Comparison of ENCODE assay signal across 1 cellular context in the genomic region with DNA sequence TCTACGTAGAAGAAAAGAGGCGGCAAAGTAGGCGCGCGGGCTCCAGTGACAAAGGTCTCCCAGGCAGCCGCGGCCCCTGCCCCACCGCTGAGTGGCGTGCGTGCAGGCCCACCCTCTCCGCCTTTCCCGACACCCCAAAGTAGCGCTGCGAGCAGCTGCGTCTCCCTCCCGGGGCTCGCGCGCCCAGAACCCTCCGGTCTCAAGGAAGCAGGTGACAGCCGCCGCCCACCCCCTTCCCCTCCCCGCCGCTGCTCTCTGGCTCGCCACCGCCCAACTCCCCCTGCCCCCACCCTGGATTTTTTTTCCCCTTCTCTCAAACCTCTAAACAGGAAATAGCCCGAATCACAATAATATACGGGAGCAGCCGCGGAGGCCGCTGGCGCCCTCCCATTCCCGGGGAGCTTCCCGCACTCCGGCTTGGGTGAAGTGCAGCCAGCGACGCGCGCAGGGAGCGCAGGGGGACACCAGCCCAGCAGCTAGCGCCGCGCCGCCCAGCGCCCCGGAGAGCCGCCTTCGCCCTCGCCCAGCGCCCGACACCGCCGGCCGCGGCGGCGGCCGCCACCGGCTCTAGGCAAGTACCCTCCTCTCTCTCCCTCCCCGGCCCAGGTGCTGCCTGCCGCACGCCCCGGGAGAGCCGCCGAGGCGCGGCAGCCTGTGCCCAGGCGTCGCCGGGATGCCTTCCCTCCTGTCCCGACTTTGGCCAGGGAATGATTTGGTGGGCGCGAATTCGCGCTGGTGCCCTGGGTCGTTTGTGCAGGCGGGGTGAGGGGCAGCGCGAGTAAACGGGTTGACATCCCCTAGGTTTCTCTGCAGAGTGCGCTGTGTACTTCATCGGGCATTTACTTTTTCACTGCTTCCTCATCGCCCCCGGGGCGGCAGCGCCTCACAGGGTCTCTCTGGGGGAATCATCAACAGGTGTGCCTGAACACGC.
A peak's percentile ranks its signal among the peaks of the same experiment; 100 is the strongest.
TF ChIP-seq lines count a peak whose summit lies in the region.

No MANE protein-coding gene starts in this region.

TF ChIP-seq in H1, 55 proteins besides CTCF, POLR2A, EP300 and RAD21 (continued from another document):
- TF ChIP-seq USF2 (IDR thresholded peaks at IDR 0.05; ENCODE audit: low read length) = no peak
- peak; percentile 79 for TF ChIP-seq POLR2AphosphoS5 (IDR thresholded peaks at IDR 0.05; ENCODE audit: low read depth, low read length)
- no peak for TF ChIP-seq ATF2 (IDR thresholded peaks at IDR 0.05; ENCODE audit: low read length)
- TF ChIP-seq KDM5A (IDR thresholded peaks at IDR 0.05; ENCODE audit: low read length) = no peak
- TF ChIP-seq SP4 (IDR thresholded peaks at IDR 0.05; ENCODE audit: low read length) = 0 out of 2 replicates have a peak, but pooled peaks have one; percentile 5
- TF ChIP-seq CEBPB (IDR thresholded peaks at IDR 0.05; ENCODE audit: low read depth, low read length) = no peak
- no peak for TF ChIP-seq JUN (IDR thresholded peaks at IDR 0.05; ENCODE audit: low read depth, low read length)
- TF ChIP-seq HDAC2 (IDR thresholded peaks at IDR 0.05; ENCODE audit: borderline replicate concordance in 1 of 2, low read depth in 2 of 2, low read length in 2 of 2) = peak in 1 of 2 experiments; percentile 57; a peak in 1 of 4 replicates
- no peak for TF ChIP-seq TCF12 (IDR thresholded peaks at IDR 0.05; ENCODE audit: low read depth, low read length)
- TF ChIP-seq SIN3A (conservative IDR thresholded peaks at IDR 0.05 in 1 of 2, IDR thresholded peaks at IDR 0.05 in 1 of 2; ENCODE audit: low read depth in 1 of 2, low read length in 2 of 2) = peak; percentile 24 to 75; a peak in 2 of 4 replicates
- TF ChIP-seq CBX5 (IDR thresholded peaks at IDR 0.05; ENCODE audit: low read depth, low read length) = no peak
- no peak for TF ChIP-seq JUND (IDR thresholded peaks at IDR 0.05; ENCODE audit: low read length)
- TF ChIP-seq BRCA1 (IDR thresholded peaks at IDR 0.05; ENCODE audit: low read depth, low read length) = no peak
- no peak for TF ChIP-seq BCL11A (IDR thresholded peaks at IDR 0.05; ENCODE audit: low read depth in 2 of 2, low read length in 2 of 2)
- no peak for TF ChIP-seq GTF2F1 (IDR thresholded peaks at IDR 0.05; ENCODE audit: borderline replicate concordance, low read depth, low read length)
- TF ChIP-seq YY1 (IDR thresholded peaks at IDR 0.05; ENCODE audit: low read depth, low read length) = no peak
- no peak for TF ChIP-seq RNF2 (IDR thresholded peaks at IDR 0.05; ENCODE audit: borderline replicate concordance, low read depth, low read length, missing control alignments, poor library complexity, severe bottlenecking)
- TF ChIP-seq BACH1 (IDR thresholded peaks at IDR 0.05; ENCODE audit: low read length) = no peak
- TF ChIP-seq E2F6 (IDR thresholded peaks at IDR 0.05) = no peak; the same call in none of the 2 replicates
- peak; percentile 26 for TF ChIP-seq KDM4A (IDR thresholded peaks at IDR 0.05; ENCODE audit: low read depth, low read length, severe bottlenecking)
- peak; percentile 53; the same call in 1 of the 2 replicates for TF ChIP-seq PHF8 (conservative IDR thresholded peaks at IDR 0.05; ENCODE audit: low read depth, low read length)
- no peak for TF ChIP-seq KDM1A (IDR thresholded peaks at IDR 0.05; ENCODE audit: borderline replicate concordance, low read length)
- peak; percentile 35 for TF ChIP-seq SAP30 (IDR thresholded peaks at IDR 0.05; ENCODE audit: insufficient read depth, insufficient replicate concordance, low read length)
- no peak for TF ChIP-seq TEAD4 (IDR thresholded peaks at IDR 0.05; ENCODE audit: low read depth, low read length)
- TF ChIP-seq MAX (IDR thresholded peaks at IDR 0.05) = no peak; the same call in 1 of the 2 replicates
- TF ChIP-seq RBBP5 (IDR thresholded peaks at IDR 0.05; ENCODE audit: borderline replicate concordance, low read depth, low read length) = peak; percentile 57
- no peak for TF ChIP-seq SUZ12 (IDR thresholded peaks at IDR 0.05; ENCODE audit: low read length)
- no peak for TF ChIP-seq SIRT6 (IDR thresholded peaks at IDR 0.05; ENCODE audit: low read length)
- TF ChIP-seq NANOG (IDR thresholded peaks at IDR 0.05; ENCODE audit: insufficient read depth, low read depth, low read length, poor library complexity, severe bottlenecking) = no peak
- no peak for TF ChIP-seq GABPA (IDR thresholded peaks at IDR 0.05; ENCODE audit: borderline replicate concordance, insufficient read depth, low read length)
- no peak for TF ChIP-seq POU5F1 (IDR thresholded peaks at IDR 0.05; ENCODE audit: low read depth, low read length)
- TF ChIP-seq, protein P1, sequence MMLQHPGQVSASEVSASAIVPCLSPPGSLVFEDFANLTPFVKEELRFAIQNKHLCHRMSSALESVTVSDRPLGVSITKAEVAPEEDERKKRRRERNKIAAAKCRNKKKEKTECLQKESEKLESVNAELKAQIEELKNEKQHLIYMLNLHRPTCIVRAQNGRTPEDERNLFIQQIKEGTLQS (IDR thresholded peaks at IDR 0.05; ENCODE audit: insufficient read depth, low read depth, low read length) = no peak
- TF ChIP-seq CBX8 (IDR thresholded peaks at IDR 0.05; ENCODE audit: borderline replicate concordance, low read depth, low read length) = no peak
- no peak for TF ChIP-seq EZH2 (IDR thresholded peaks at IDR 0.05; ENCODE audit: low read depth, low read length, severe bottlenecking)
- TF ChIP-seq NRF1 (IDR thresholded peaks at IDR 0.05; ENCODE audit: low read depth, low read length) = no peak
- TF ChIP-seq SIX5 (IDR thresholded peaks at IDR 0.05; ENCODE audit: low read depth, low read length) = no peak
- TF ChIP-seq CHD2 (IDR thresholded peaks at IDR 0.05; ENCODE audit: low read length) = no peak
- TF ChIP-seq ZNF274 (IDR thresholded peaks at IDR 0.05; ENCODE audit: borderline replicate concordance, extremely low read depth, low read length) = no peak
- peak; percentile 62 for TF ChIP-seq TAF7 (optimal IDR thresholded peaks at IDR 0.05; ENCODE audit: borderline replicate concordance, low read depth, low read length)
- 0 out of 2 replicates have a peak, but pooled peaks have one; percentile 39 for TF ChIP-seq CHD1 (IDR thresholded peaks at IDR 0.05; ENCODE audit: low read depth, low read length)
- no peak for TF ChIP-seq RFX5 (IDR thresholded peaks at IDR 0.05; ENCODE audit: borderline replicate concordance, low read depth, low read length)
- TF ChIP-seq, protein P2, sequence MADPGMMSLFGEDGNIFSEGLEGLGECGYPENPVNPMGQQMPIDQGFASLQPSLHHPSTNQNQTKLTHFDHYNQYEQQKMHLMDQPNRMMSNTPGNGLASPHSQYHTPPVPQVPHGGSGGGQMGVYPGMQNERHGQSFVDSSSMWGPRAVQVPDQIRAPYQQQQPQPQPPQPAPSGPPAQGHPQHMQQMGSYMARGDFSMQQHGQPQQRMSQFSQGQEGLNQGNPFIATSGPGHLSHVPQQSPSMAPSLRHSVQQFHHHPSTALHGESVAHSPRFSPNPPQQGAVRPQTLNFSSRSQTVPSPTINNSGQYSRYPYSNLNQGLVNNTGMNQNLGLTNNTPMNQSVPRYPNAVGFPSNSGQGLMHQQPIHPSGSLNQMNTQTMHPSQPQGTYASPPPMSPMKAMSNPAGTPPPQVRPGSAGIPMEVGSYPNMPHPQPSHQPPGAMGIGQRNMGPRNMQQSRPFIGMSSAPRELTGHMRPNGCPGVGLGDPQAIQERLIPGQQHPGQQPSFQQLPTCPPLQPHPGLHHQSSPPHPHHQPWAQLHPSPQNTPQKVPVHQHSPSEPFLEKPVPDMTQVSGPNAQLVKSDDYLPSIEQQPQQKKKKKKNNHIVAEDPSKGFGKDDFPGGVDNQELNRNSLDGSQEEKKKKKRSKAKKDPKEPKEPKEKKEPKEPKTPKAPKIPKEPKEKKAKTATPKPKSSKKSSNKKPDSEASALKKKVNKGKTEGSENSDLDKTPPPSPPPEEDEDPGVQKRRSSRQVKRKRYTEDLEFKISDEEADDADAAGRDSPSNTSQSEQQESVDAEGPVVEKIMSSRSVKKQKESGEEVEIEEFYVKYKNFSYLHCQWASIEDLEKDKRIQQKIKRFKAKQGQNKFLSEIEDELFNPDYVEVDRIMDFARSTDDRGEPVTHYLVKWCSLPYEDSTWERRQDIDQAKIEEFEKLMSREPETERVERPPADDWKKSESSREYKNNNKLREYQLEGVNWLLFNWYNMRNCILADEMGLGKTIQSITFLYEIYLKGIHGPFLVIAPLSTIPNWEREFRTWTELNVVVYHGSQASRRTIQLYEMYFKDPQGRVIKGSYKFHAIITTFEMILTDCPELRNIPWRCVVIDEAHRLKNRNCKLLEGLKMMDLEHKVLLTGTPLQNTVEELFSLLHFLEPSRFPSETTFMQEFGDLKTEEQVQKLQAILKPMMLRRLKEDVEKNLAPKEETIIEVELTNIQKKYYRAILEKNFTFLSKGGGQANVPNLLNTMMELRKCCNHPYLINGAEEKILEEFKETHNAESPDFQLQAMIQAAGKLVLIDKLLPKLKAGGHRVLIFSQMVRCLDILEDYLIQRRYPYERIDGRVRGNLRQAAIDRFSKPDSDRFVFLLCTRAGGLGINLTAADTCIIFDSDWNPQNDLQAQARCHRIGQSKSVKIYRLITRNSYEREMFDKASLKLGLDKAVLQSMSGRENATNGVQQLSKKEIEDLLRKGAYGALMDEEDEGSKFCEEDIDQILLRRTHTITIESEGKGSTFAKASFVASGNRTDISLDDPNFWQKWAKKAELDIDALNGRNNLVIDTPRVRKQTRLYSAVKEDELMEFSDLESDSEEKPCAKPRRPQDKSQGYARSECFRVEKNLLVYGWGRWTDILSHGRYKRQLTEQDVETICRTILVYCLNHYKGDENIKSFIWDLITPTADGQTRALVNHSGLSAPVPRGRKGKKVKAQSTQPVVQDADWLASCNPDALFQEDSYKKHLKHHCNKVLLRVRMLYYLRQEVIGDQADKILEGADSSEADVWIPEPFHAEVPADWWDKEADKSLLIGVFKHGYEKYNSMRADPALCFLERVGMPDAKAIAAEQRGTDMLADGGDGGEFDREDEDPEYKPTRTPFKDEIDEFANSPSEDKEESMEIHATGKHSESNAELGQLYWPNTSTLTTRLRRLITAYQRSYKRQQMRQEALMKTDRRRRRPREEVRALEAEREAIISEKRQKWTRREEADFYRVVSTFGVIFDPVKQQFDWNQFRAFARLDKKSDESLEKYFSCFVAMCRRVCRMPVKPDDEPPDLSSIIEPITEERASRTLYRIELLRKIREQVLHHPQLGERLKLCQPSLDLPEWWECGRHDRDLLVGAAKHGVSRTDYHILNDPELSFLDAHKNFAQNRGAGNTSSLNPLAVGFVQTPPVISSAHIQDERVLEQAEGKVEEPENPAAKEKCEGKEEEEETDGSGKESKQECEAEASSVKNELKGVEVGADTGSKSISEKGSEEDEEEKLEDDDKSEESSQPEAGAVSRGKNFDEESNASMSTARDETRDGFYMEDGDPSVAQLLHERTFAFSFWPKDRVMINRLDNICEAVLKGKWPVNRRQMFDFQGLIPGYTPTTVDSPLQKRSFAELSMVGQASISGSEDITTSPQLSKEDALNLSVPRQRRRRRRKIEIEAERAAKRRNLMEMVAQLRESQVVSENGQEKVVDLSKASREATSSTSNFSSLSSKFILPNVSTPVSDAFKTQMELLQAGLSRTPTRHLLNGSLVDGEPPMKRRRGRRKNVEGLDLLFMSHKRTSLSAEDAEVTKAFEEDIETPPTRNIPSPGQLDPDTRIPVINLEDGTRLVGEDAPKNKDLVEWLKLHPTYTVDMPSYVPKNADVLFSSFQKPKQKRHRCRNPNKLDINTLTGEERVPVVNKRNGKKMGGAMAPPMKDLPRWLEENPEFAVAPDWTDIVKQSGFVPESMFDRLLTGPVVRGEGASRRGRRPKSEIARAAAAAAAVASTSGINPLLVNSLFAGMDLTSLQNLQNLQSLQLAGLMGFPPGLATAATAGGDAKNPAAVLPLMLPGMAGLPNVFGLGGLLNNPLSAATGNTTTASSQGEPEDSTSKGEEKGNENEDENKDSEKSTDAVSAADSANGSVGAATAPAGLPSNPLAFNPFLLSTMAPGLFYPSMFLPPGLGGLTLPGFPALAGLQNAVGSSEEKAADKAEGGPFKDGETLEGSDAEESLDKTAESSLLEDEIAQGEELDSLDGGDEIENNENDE (IDR thresholded peaks at IDR 0.05; ENCODE audit: insufficient replicate concordance, low read length) = no peak
- TF ChIP-seq MAFK (IDR thresholded peaks at IDR 0.05; ENCODE audit: low read depth, low read length) = no peak
- TF ChIP-seq ASH2L (IDR thresholded peaks at IDR 0.05; ENCODE audit: low read length) = peak; percentile 8
- no peak for TF ChIP-seq EGR1 (IDR thresholded peaks at IDR 0.05; ENCODE audit: borderline replicate concordance, low read depth, low read length)
- TF ChIP-seq TAF1 (IDR thresholded peaks at IDR 0.05; ENCODE audit: low read depth, low read length) = peak; percentile 64
- TF ChIP-seq SP2 (IDR thresholded peaks at IDR 0.05; ENCODE audit: low read length) = no peak
- no peak for TF ChIP-seq FOSL1 (IDR thresholded peaks at IDR 0.05; ENCODE audit: insufficient read depth, low read depth, low read length)
TF ChIP-seq in H1: peak in this region for 13.
